Comparison of ENCODE assay signal across 8 cellular contexts in the genomic region with DNA sequence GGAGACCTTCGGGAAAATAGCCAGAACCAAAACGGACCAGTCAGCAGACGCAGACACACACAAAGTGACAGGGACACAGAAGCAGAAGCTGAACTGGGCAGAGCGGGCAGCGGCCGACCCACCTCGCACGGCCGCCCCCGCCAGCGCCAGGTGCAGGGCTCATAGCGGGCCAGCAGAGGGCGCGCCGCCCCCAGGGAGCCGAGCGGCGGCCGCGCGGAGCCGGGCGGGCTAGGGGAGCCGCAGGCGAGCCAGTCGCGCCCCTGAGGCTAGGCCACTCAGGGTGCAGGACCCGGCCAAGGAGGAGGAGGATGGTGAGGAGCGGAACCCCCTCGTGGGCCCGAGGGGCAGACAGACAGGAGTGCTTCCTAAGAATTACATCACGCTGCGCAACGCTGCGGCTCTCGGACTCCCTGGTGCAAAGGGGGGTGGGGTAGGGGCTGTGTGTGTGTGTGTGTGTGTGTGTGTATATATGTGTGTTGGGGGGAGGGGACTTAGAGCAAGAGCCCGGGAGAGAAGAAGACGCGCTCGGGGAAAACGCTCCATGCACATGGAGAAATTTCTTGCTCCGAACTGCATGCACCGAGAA. TPM values are rescaled to one million over a fixed set of nuclear protein-coding genes. Genes with fewer than 3 reads are reported as not detected.
A peak's percentile ranks its signal among the peaks of the same experiment; 100 is the strongest.
DNase-seq lines count a peak whose midpoint lies in the region; ATAC-seq, FAIRE-seq and TF ChIP-seq lines count a peak whose summit lies in the region.

No MANE protein-coding gene starts in this region.

- no peaks in the 10 kb centered on the region for H3F3A ChIP-seq in DOHH2 (ENCODE audit: control insufficient read depth, insufficient read depth)

- H3K4me3 ChIP-seq in DOHH2 (ENCODE audit: low read length) (no peak overlapping the region; the same call in 1 of the 2 replicates), H7 (ENCODE audit: insufficient read depth, low read depth, low read length) (peak overlapping the region; percentile 63), bronchial epithelial cell (ENCODE audit: low read depth, low read length) (peak overlapping the region; percentile 44), keratinocyte (ENCODE audit: control insufficient read depth in 2 of 3, extremely low read depth in 1 of 3, insufficient read depth in 2 of 3, low read depth in 1 of 3, low read length in 3 of 3) (peak overlapping the region; percentile 52 to 83 (median 68))

- FAIRE-seq in bronchial epithelial cell (lab: Jason Lieb, UNC) (no peak), keratinocyte (lab: Jason Lieb, UNC) (no peak)

- no peaks in the 10 kb centered on the region for H3K9me2 ChIP-seq in DOHH2 (replicated peaks; ENCODE audit: control insufficient read depth, low read length)

- TF ChIP-seq CTCF in DOHH2 (IDR thresholded peaks at IDR 0.05; ENCODE audit: low read depth, low read length, poor library complexity, severe bottlenecking) (peak; percentile 89), bronchial epithelial cell (IDR thresholded peaks at IDR 0.05; ENCODE audit: insufficient read depth, low read length, severe bottlenecking) (peak; percentile 74), keratinocyte (optimal IDR thresholded peaks at IDR 0.05 in 1 of 3, IDR thresholded peaks at IDR 0.05 in 1 of 3, conservative IDR thresholded peaks at IDR 0.05 in 1 of 3; ENCODE audit: extremely low read depth in 1 of 3, insufficient read depth in 2 of 3, low read length in 3 of 3) (peak; percentile 56 to 87 (median 79))

- no peak overlapping the region for H3K27ac ChIP-seq in DOHH2 (ENCODE audit: low read depth, low read length)
- H3K27ac ChIP-seq in keratinocyte (ENCODE audit: control insufficient read depth, insufficient read depth, low read length) = no peak overlapping the region

- H3K27me3 ChIP-seq in DOHH2 (ENCODE audit: control insufficient read depth, low read length) (peaks cover 56% of the 10 kb centered on the region), H7 (ENCODE audit: control insufficient read depth, insufficient read depth, low read length) (peaks cover 46% of the 10 kb centered on the region), bronchial epithelial cell (ENCODE audit: control insufficient read depth, insufficient read depth, low read length) (peaks cover 12% of the 10 kb centered on the region), keratinocyte (ENCODE audit: control insufficient read depth, extremely low read depth, insufficient read depth, low read length) (peaks cover 43% of the 10 kb centered on the region)

- H3K36me3 ChIP-seq in DOHH2 (ENCODE audit: control insufficient read depth, low read length) (no peaks in the 10 kb centered on the region), H7 (replicated peaks; ENCODE audit: control insufficient read depth, insufficient read depth, low read length) (no peaks in the 10 kb centered on the region), bronchial epithelial cell (ENCODE audit: control insufficient read depth, insufficient read depth, low read length) (no peaks in the 10 kb centered on the region), keratinocyte (ENCODE audit: control insufficient read depth in 2 of 2, extremely low read depth in 1 of 2, insufficient read depth in 2 of 2, low read length in 2 of 2) (no peaks in the 10 kb centered on the region)

- H3K9ac ChIP-seq in keratinocyte (ENCODE audit: control insufficient read depth, extremely low read depth, insufficient read depth, low read length) = peak overlapping the region; percentile 44

- no peak for ATAC-seq in HG03025 (IDR thresholded peaks at IDR 0.05; ENCODE audit: low FRiP score, unreplicated experiment)

- no peaks in the 10 kb centered on the region for H3K9me3 ChIP-seq in DOHH2 (ENCODE audit: control insufficient read depth, insufficient read depth, low read length)
- H3K9me3 ChIP-seq in keratinocyte (ENCODE audit: control insufficient read depth, low read depth, low read length) = no peaks in the 10 kb centered on the region

- H3K4me1 ChIP-seq in DOHH2 (ENCODE audit: control insufficient read depth, low read length) (peaks cover 6% of the 10 kb centered on the region; the same call in 1 of the 2 replicates), keratinocyte (ENCODE audit: control insufficient read depth, extremely low read depth, insufficient read depth, low read length) (peaks cover 10% of the 10 kb centered on the region)

- peak overlapping the region; percentile 85 for H2AFZ ChIP-seq in keratinocyte (ENCODE audit: control insufficient read depth, low read length)

- H4K20me1 ChIP-seq in DOHH2 (ENCODE audit: control insufficient read depth, insufficient read depth, low read depth, low read length) = no peaks in the 10 kb centered on the region
- no peaks in the 10 kb centered on the region for H4K20me1 ChIP-seq in keratinocyte (ENCODE audit: control insufficient read depth, extremely low read depth, insufficient read depth, low read length)

- peak; percentile 95 for DNase-seq in H7
- peak; percentile 36 for DNase-seq in NCI-H1048 (lab: John Stamatoyannopoulos, UW)
- DNase-seq in UCSD-AML1 (lab: John Stamatoyannopoulos, UW; ENCODE audit: unreplicated experiment) = peak; percentile 79
- no peak for DNase-seq in bronchial epithelial cell (ENCODE audit: low read depth)
- no peak for DNase-seq in keratinocyte (ENCODE audit: low read depth, low spot score)
- peak; percentile 71 for DNase-seq in stimulated activated CD4-positive, alpha-beta T cell treated with anti-CD3 and anti-CD28 coated beads, Interleukin-12 subunit alpha, Interleukin-12 subunit beta, amount 100 ng/mL, for 4 hours

- dilution Hi-C loops in keratinocyte (cut with MboI; ENCODE audit: extremely low pct_ligation_motif_present, low sequenced_read_pairs) = no loop called here

- H3K79me2 ChIP-seq in DOHH2 (ENCODE audit: control insufficient read depth, low read length) (no peaks in the 10 kb centered on the region), keratinocyte (ENCODE audit: control insufficient read depth, insufficient read depth, low read length) (peaks cover 6% of the 10 kb centered on the region)

- peak overlapping the region; percentile 36; the same call in 1 of the 2 replicates for H3K4me2 ChIP-seq in DOHH2 (ENCODE audit: low read length)
- peak overlapping the region; percentile 82 for H3K4me2 ChIP-seq in keratinocyte (ENCODE audit: control insufficient read depth, extremely low read depth, insufficient read depth, low read depth, low read length)

- H3K9me1 ChIP-seq in keratinocyte (ENCODE audit: control insufficient read depth, extremely low read depth, insufficient read depth, low read length) = no peaks in the 10 kb centered on the region

RNA-seq across cellular contexts. Expression of gene NOG, which starts 0.9 kb away (rescaled TPM):
- total RNA-seq in H7 (2014; rRNA removed; shearing (Covaris generic)) = 0.78 and 4.1 TPM in 2 replicates
- total RNA-seq in bronchial epithelial cell = under 0.01 and 0.26 TPM in 2 replicates
- polyA plus RNA-seq in keratinocyte = 0.32 to 2.9 TPM (median 0.68 TPM) in 3 replicates
- not detected for polyA plus RNA-seq in keratinocyte (2011; ENCODE audit: low read depth)
- 0.45 and 0.79 TPM in 2 replicates for polyA plus RNA-seq in keratinocyte (2011; cell fraction: cytosol; rRNA removed)
- polyA plus RNA-seq in keratinocyte (2011; cell fraction: nucleus; rRNA removed) = 1.2 and 2.1 TPM in 2 replicates
- polyA plus RNA-seq in keratinocyte (2012; ENCODE audit: low replicate concordance) = 0.32 and 4.9 TPM in 2 replicates
- 0.19 to 0.52 TPM in 2 of 3 replicates, not detected in the other for polyA minus RNA-seq in keratinocyte
- 0.96 TPM for polyA minus RNA-seq in keratinocyte (2011; cell fraction: cytosol; rRNA and poly(A)+ RNA removed)
- 0.54 and 1.4 TPM in 2 replicates for polyA minus RNA-seq in keratinocyte (2011; cell fraction: nucleus; rRNA and poly(A)+ RNA removed)

Comparison
In these comparisons a context has a peak if more than half of its experiments do, and no peak if none do; other contexts are left out.
1. DNase-seq: peak in H7 (single experiment), NCI-H1048 (single experiment), UCSD-AML1 (single experiment) and stimulated activated CD4-positive, alpha-beta T cell treated with anti-CD3 and anti-CD28 coated beads, Interleukin-12 subunit alpha, Interleukin-12 subunit beta, amount 100 ng/mL, for 4 hours (single experiment); none in bronchial epithelial cell (single experiment) and keratinocyte (single experiment).
2. Peak in every context shown above with its lines, with median percentiles within 50 percentile points of each other: CTCF ChIP-seq.